15 cellular contexts compared by ENCODE assay signal in genomic region chr16:85903576-85903975, GRCh38. TPM values are rescaled to one million over a fixed set of nuclear protein-coding genes. Genes with fewer than 3 reads are reported as not detected.
DNase-seq lines count a peak whose midpoint lies in the region; ATAC-seq lines count a peak whose summit lies in the region.
"Had no signal": no experiment of that assay in that cellular context is flagged by ENCODE, and none has a peak within 500 bp of the region (broad histone marks: within the 10 kb centered on the region; RNA-seq: fewer than 3 reads in every experiment).

No MANE protein-coding gene starts in this region.

- H3K27me3 Mint-ChIP-seq in activated T-cell treated with anti-CD3 and anti-CD28 coated beads, Interleukin-2, amount 50 U/mL, for 4 hours (ENCODE audit: low read depth): peaks cover 8% of the 10 kb centered on the region
- peaks cover 2% of the 10 kb centered on the region for H3K27me3 Mint-ChIP-seq in activated T-helper 1 cell treated with anti-CD3 and anti-CD28 coated beads, Interleukin-12 subunit alpha, Interleukin-12 subunit beta, Interleukin-2, Interleukin-4 antibody, amounts not matched to agents 30 ng/mL and 10 ng/mL and 1 ng/mL, durations not matched to agents 14 hours and 24 hours and 36 hours (ENCODE audit: insufficient read depth)

- no peak for DNase-seq in activated T-cell treated with anti-CD3 and anti-CD28 coated beads, Interleukin-2, amount 50 U/mL, for 4 hours
- DNase-seq in activated T-cell treated with anti-CD3 and anti-CD28 coated beads for 4 hours: no peak
- no peak for DNase-seq in activated T-helper 1 cell treated with anti-CD3 and anti-CD28 coated beads, Interleukin-12 subunit alpha, Interleukin-12 subunit beta, Interleukin-2, Interleukin-4 antibody, amounts not matched to agents 30 ng/mL and 10 ng/mL and 1 ng/mL, durations not matched to agents 14 hours and 24 hours and 36 hours (ENCODE audit: low spot score)
- no peak for DNase-seq in stimulated activated effector memory CD8-positive, alpha-beta T cell treated with anti-CD3 and anti-CD28 coated beads, Interleukin-12 subunit alpha, Interleukin-12 subunit beta, amount 100 ng/mL, for 72 hours (ENCODE audit: low spot score in 2 of 2)
- no peak for DNase-seq in AG20443 (ENCODE audit: low spot score)
- DNase-seq in NCI-H748 (lab: John Stamatoyannopoulos, UW; ENCODE audit: unreplicated experiment): no peak
- DNase-seq: AML-193; anterior cingulate cortex; endodermal cell; heart left ventricle; SHP77; stimulated activated CD4-positive, alpha-beta T cell treated with anti-CD3 and anti-CD28 coated beads, Interleukin-2, amount 100 ng/mL, for 48 hours had no signal

- peak overlapping the region; percentile 80 for H3K27ac Mint-ChIP-seq in activated T-helper 1 cell treated with anti-CD3 and anti-CD28 coated beads, Interleukin-12 subunit alpha, Interleukin-12 subunit beta, Interleukin-2, Interleukin-4 antibody, amounts not matched to agents 30 ng/mL and 10 ng/mL and 1 ng/mL, durations not matched to agents 14 hours and 24 hours and 36 hours
- H3K27ac Mint-ChIP-seq in stimulated activated effector memory CD8-positive, alpha-beta T cell treated with anti-CD3 and anti-CD28 coated beads, Interleukin-12 subunit alpha, Interleukin-12 subunit beta, amount 100 ng/mL, for 72 hours: no peak overlapping the region
- H3K27ac Mint-ChIP-seq: endodermal cell had no signal

- peak overlapping the region; percentile 86 for H3K4me3 Mint-ChIP-seq in activated T-cell treated with anti-CD3 and anti-CD28 coated beads, Interleukin-2, amount 50 U/mL, for 4 hours
- peak overlapping the region; percentile 88 for H3K4me3 Mint-ChIP-seq in activated T-helper 1 cell treated with anti-CD3 and anti-CD28 coated beads, Interleukin-12 subunit alpha, Interleukin-12 subunit beta, Interleukin-2, Interleukin-4 antibody, amounts not matched to agents 30 ng/mL and 10 ng/mL and 1 ng/mL, durations not matched to agents 14 hours and 24 hours and 36 hours
- H3K4me3 Mint-ChIP-seq in stimulated activated effector memory CD8-positive, alpha-beta T cell treated with anti-CD3 and anti-CD28 coated beads, Interleukin-12 subunit alpha, Interleukin-12 subunit beta, amount 100 ng/mL, for 72 hours: peak overlapping the region; percentile 68
- H3K4me3 Mint-ChIP-seq: endodermal cell had no signal

- H3K36me3 Mint-ChIP-seq in activated T-cell treated with anti-CD3 and anti-CD28 coated beads, Interleukin-2, amount 50 U/mL, for 4 hours (ENCODE audit: insufficient read depth): peaks cover 75% of the 10 kb centered on the region
- H3K36me3 Mint-ChIP-seq in activated T-helper 1 cell treated with anti-CD3 and anti-CD28 coated beads, Interleukin-12 subunit alpha, Interleukin-12 subunit beta, Interleukin-2, Interleukin-4 antibody, amounts not matched to agents 30 ng/mL and 10 ng/mL and 1 ng/mL, durations not matched to agents 14 hours and 24 hours and 36 hours (ENCODE audit: low read depth): peaks cover 72% of the 10 kb centered on the region
- peaks cover 75% of the 10 kb centered on the region for H3K36me3 Mint-ChIP-seq in stimulated activated effector memory CD8-positive, alpha-beta T cell treated with anti-CD3 and anti-CD28 coated beads, Interleukin-12 subunit alpha, Interleukin-12 subunit beta, amount 100 ng/mL, for 72 hours

- H3K4me1 Mint-ChIP-seq in activated T-cell treated with anti-CD3 and anti-CD28 coated beads, Interleukin-2, amount 50 U/mL, for 4 hours (ENCODE audit: low read depth): peaks cover 60% of the 10 kb centered on the region
- peaks cover 74% of the 10 kb centered on the region for H3K4me1 Mint-ChIP-seq in activated T-helper 1 cell treated with anti-CD3 and anti-CD28 coated beads, Interleukin-12 subunit alpha, Interleukin-12 subunit beta, Interleukin-2, Interleukin-4 antibody, amounts not matched to agents 30 ng/mL and 10 ng/mL and 1 ng/mL, durations not matched to agents 14 hours and 24 hours and 36 hours (ENCODE audit: low read depth)
- H3K4me1 Mint-ChIP-seq in stimulated activated effector memory CD8-positive, alpha-beta T cell treated with anti-CD3 and anti-CD28 coated beads, Interleukin-12 subunit alpha, Interleukin-12 subunit beta, amount 100 ng/mL, for 72 hours: peaks cover 66% of the 10 kb centered on the region
- H3K4me1 Mint-ChIP-seq: endodermal cell had no signal

- H3K9me3 Mint-ChIP-seq in activated T-cell treated with anti-CD3 and anti-CD28 coated beads, Interleukin-2, amount 50 U/mL, for 4 hours: no peaks in the 10 kb centered on the region
- no peaks in the 10 kb centered on the region for H3K9me3 Mint-ChIP-seq in activated T-helper 1 cell treated with anti-CD3 and anti-CD28 coated beads, Interleukin-12 subunit alpha, Interleukin-12 subunit beta, Interleukin-2, Interleukin-4 antibody, amounts not matched to agents 30 ng/mL and 10 ng/mL and 1 ng/mL, durations not matched to agents 14 hours and 24 hours and 36 hours
- H3K9me3 Mint-ChIP-seq in stimulated activated effector memory CD8-positive, alpha-beta T cell treated with anti-CD3 and anti-CD28 coated beads, Interleukin-12 subunit alpha, Interleukin-12 subunit beta, amount 100 ng/mL, for 72 hours: no peaks in the 10 kb centered on the region

- intact Hi-C loops in activated T-helper 1 cell treated with anti-CD3 and anti-CD28 coated beads, Interleukin-12 subunit alpha, Interleukin-12 subunit beta, Interleukin-2, Interleukin-4 antibody, amounts not matched to agents 30 ng/mL and 10 ng/mL and 1 ng/mL, durations not matched to agents 14 hours and 24 hours and 36 hours (cut with micrococcal nuclease): no loop called here

- ATAC-seq in activated T-cell treated with anti-CD3 and anti-CD28 coated beads, Interleukin-2, amount 50 U/mL, for 4 hours: no peak
- ATAC-seq in HG03108 (IDR thresholded peaks at IDR 0.05; ENCODE audit: unreplicated experiment): peak; percentile 22
- ATAC-seq in stimulated activated effector memory CD8-positive, alpha-beta T cell treated with anti-CD3 and anti-CD28 coated beads, Interleukin-12 subunit alpha, Interleukin-12 subunit beta, amount 100 ng/mL, for 72 hours: no peak
- ATAC-seq in GM18520 (IDR thresholded peaks at IDR 0.05; ENCODE audit: unreplicated experiment): no peak
- ATAC-seq: activated CD4-positive, CD25-positive, alpha-beta regulatory T cell treated with anti-CD3 and anti-CD28 coated beads, Interleukin-2, amount 50 U/mL, for 24 hours; heart left ventricle had no signal

RNA-seq across cellular contexts. Expression of gene IRF8, which starts 4.6 kb away (rescaled TPM):
- total RNA-seq in activated T-cell treated with anti-CD3 and anti-CD28 coated beads, Interleukin-2, amount 50 U/mL, for 4 hours: 100 to 1,000 TPM; 561 to 775 (median 745) TPM
- total RNA-seq in activated T-helper 1 cell treated with anti-CD3 and anti-CD28 coated beads, Interleukin-12 subunit alpha, Interleukin-12 subunit beta, Interleukin-2, Interleukin-4 antibody, amounts not matched to agents 30 ng/mL and 10 ng/mL and 1 ng/mL, durations not matched to agents 14 hours and 24 hours and 36 hours: 158 and 166 TPM in 2 replicates
